In the genomic region with DNA sequence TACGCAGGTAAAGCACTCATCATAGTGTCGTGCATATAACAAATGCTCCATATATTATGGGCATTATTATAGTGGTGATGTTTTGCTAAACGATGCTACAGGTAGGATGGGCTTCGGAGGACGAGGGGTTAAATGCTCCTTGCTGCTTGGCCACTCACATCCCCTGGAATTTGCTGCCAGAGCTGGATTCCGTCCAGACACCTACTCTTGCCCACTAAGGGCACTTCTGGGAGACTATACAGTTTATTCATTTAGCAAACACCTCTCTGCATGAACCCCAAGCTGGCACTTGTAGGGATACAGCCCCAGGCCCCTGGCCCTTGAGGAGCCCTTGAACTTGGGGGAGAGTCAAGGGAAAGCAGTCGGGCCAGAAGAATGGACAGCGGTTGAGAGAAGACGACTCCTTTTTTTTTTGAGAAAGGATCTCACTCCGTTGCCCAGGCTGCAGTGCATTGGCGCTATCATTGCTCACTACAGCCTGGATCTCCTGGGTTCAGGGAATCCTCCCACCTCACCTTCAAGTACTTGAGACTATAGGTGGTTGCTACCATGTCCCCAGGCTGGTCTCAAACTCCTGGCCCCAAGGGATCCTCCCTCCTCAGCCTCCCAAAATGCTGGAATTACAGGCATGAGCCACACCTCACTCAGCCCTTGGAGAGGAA, we compare ENCODE assay signal across 8 cellular contexts. TPM values are rescaled to one million over a fixed set of nuclear protein-coding genes. Genes with fewer than 3 reads are reported as not detected.
DNase-seq lines count a peak whose midpoint lies in the region; ATAC-seq and TF ChIP-seq lines count a peak whose summit lies in the region.

No MANE protein-coding gene starts in this region.

- H3K79me2 ChIP-seq in Loucy (ENCODE audit: insufficient read depth, low read length) = peaks cover 41% of the 10 kb centered on the region

- H3K9me3 ChIP-seq in CD4-positive, CD25-positive, alpha-beta regulatory T cell (ENCODE audit: control insufficient read depth in 2 of 2, low read length in 2 of 2) = no peaks in the 10 kb centered on the region
- H3K9me3 ChIP-seq in Loucy (ENCODE audit: insufficient read depth, low read depth, low read length) (no peaks in the 10 kb centered on the region), neutrophil (no peaks in the 10 kb centered on the region), HAP-1 (no peaks in the 10 kb centered on the region)

- H3K27ac ChIP-seq in CD4-positive, CD25-positive, alpha-beta regulatory T cell (ENCODE audit: insufficient read depth, low read length, poor library complexity, severe bottlenecking) = peak overlapping the region; percentile 88
- H3K27ac ChIP-seq in neutrophil = peak overlapping the region; percentile 85

- peaks cover 42% of the 10 kb centered on the region for H3K4me1 ChIP-seq in CD4-positive, CD25-positive, alpha-beta regulatory T cell (ENCODE audit: control insufficient read depth, insufficient read depth, low read length, poor library complexity, severe bottlenecking)
- H3K4me1 ChIP-seq in Loucy (ENCODE audit: insufficient read depth, low read length, poor library complexity, severe bottlenecking) (peaks cover 30% of the 10 kb centered on the region), neutrophil (ENCODE audit: control insufficient read depth in 1 of 2, insufficient read depth in 1 of 2, low read depth in 1 of 2, low read length in 1 of 2) (peaks cover 43 to 46% of the 10 kb centered on the region in 2 experiments), HAP-1 (peaks cover 4% of the 10 kb centered on the region; the same call in 1 of the 2 replicates)

- peaks cover under 1% of the 10 kb centered on the region for H4K20me1 ChIP-seq in Loucy (ENCODE audit: insufficient read depth, low read length, poor library complexity, severe bottlenecking)

- intact Hi-C loops in dendritic cell treated with granulocyte-macrophage colony-stimulating factor and Interleukin-4, amounts not matched to agents 40 ng/mL and 50 ng/mL, for 4 days (cut with micrococcal nuclease) = loop anchor here (1.0 kb wide), 2 partner anchors 12 to 37 kb away; a partner anchor contains a TSS

- in situ Hi-C loops in HAP-1 (cut with MboI; ENCODE audit: low sequenced_read_pairs) = no loop called here

- H3K9me3 Mint-ChIP-seq in CD4-positive, CD25-positive, alpha-beta regulatory T cell = no peaks in the 10 kb centered on the region
- H3K9me3 Mint-ChIP-seq in dendritic cell treated with granulocyte-macrophage colony-stimulating factor and Interleukin-4, amounts not matched to agents 40 ng/mL and 50 ng/mL, for 4 days = no peaks in the 10 kb centered on the region

- no peaks in the 10 kb centered on the region for H3K9me2 ChIP-seq in Loucy (replicated peaks; ENCODE audit: low read depth, low read length)

- peaks cover 11 to 55% (median 27%) of the 10 kb centered on the region in 4 donors for H3K4me1 Mint-ChIP-seq in CD4-positive, CD25-positive, alpha-beta regulatory T cell
- peaks cover 52% of the 10 kb centered on the region for H3K4me1 Mint-ChIP-seq in dendritic cell treated with granulocyte-macrophage colony-stimulating factor and Interleukin-4, amounts not matched to agents 40 ng/mL and 50 ng/mL, for 4 days (ENCODE audit: low read depth)

- peaks cover 9% of the 10 kb centered on the region; the same call in 1 of the 2 replicates for H3F3A ChIP-seq in Loucy (ENCODE audit: low read depth)

- H3K4me2 ChIP-seq in Loucy (ENCODE audit: low read depth, low read length, poor library complexity, severe bottlenecking) = peak overlapping the region; percentile 40

- H3K27me3 ChIP-seq in CD4-positive, CD25-positive, alpha-beta regulatory T cell (ENCODE audit: control insufficient read depth, insufficient read depth, low read length) = no peaks in the 10 kb centered on the region
- H3K27me3 ChIP-seq in Loucy (ENCODE audit: insufficient read depth, low read length, poor library complexity, severe bottlenecking) = peaks cover 1% of the 10 kb centered on the region
- no peaks in the 10 kb centered on the region for H3K27me3 ChIP-seq in neutrophil
- no peaks in the 10 kb centered on the region for H3K27me3 ChIP-seq in HAP-1 (ENCODE audit: low read depth)

- no peak overlapping the region for H2AFZ ChIP-seq in Loucy (ENCODE audit: low read length)

- ATAC-seq in CD4-positive, CD25-positive, alpha-beta regulatory T cell (ENCODE audit: low read depth in 2 of 2) = no peak
- no peak for ATAC-seq in HG02798 (IDR thresholded peaks at IDR 0.05; ENCODE audit: poor library complexity, unreplicated experiment)

- TF ChIP-seq CTCF in Loucy (conservative IDR thresholded peaks at IDR 0.05; ENCODE audit: low read length) (no peak), neutrophil (IDR thresholded peaks at IDR 0.05) (no peak)

- peak overlapping the region; percentile 92 to 96 (median 93) for H3K4me3 Mint-ChIP-seq in CD4-positive, CD25-positive, alpha-beta regulatory T cell
- peak overlapping the region; percentile 85 for H3K4me3 Mint-ChIP-seq in dendritic cell treated with granulocyte-macrophage colony-stimulating factor and Interleukin-4, amounts not matched to agents 40 ng/mL and 50 ng/mL, for 4 days

- H3K9ac ChIP-seq in Loucy (ENCODE audit: low read depth, low read length, poor library complexity, severe bottlenecking) = peak overlapping the region; percentile 49

- no peak overlapping the region for H3K4me3 ChIP-seq in CD4-positive, CD25-positive, alpha-beta regulatory T cell (ENCODE audit: low read depth, low read length)
- H3K4me3 ChIP-seq in Loucy (ENCODE audit: low read length, poor library complexity, severe bottlenecking) = peak overlapping the region; percentile 27
- no peak overlapping the region for H3K4me3 ChIP-seq in neutrophil (ENCODE audit: low read depth in 1 of 2, low read length in 1 of 2)
- no peak overlapping the region for H3K4me3 ChIP-seq in HAP-1

- no peaks in the 10 kb centered on the region for H3K36me3 ChIP-seq in CD4-positive, CD25-positive, alpha-beta regulatory T cell (ENCODE audit: control insufficient read depth, insufficient read depth, low read length)
- no peaks in the 10 kb centered on the region for H3K36me3 ChIP-seq in Loucy (ENCODE audit: insufficient read depth, low read length)
- H3K36me3 ChIP-seq in neutrophil = no peaks in the 10 kb centered on the region
- H3K36me3 ChIP-seq in HAP-1 (replicated peaks) = no peaks in the 10 kb centered on the region; the same call in 1 of the 2 replicates

- DNase-seq in CD4-positive, CD25-positive, alpha-beta regulatory T cell = no peak
- DNase-seq in HAP-1 (ENCODE audit: low spot score in 2 of 2) = no peak
- no peak for DNase-seq in inferior parietal cortex (ENCODE audit: extremely low spot score)
- no peak for DNase-seq in H4 (ENCODE audit: low spot score)

- H3K27me3 Mint-ChIP-seq in CD4-positive, CD25-positive, alpha-beta regulatory T cell = no peaks in the 10 kb centered on the region
- H3K27me3 Mint-ChIP-seq in dendritic cell treated with granulocyte-macrophage colony-stimulating factor and Interleukin-4, amounts not matched to agents 40 ng/mL and 50 ng/mL, for 4 days = no peaks in the 10 kb centered on the region

- H3K36me3 Mint-ChIP-seq in CD4-positive, CD25-positive, alpha-beta regulatory T cell = peaks cover 5% of the 10 kb centered on the region
- H3K36me3 Mint-ChIP-seq in dendritic cell treated with granulocyte-macrophage colony-stimulating factor and Interleukin-4, amounts not matched to agents 40 ng/mL and 50 ng/mL, for 4 days (ENCODE audit: low read depth) = peaks cover 40% of the 10 kb centered on the region

- H3K27ac Mint-ChIP-seq in CD4-positive, CD25-positive, alpha-beta regulatory T cell = peak overlapping the region; percentile 73 to 95 (median 79)
- peak overlapping the region; percentile 92 for H3K27ac Mint-ChIP-seq in dendritic cell treated with granulocyte-macrophage colony-stimulating factor and Interleukin-4, amounts not matched to agents 40 ng/mL and 50 ng/mL, for 4 days

RNA-seq across cellular contexts. Expression of a gene that starts 1.2 kb away (rescaled TPM):
- 37.1 TPM for total RNA-seq in CD4-positive, CD25-positive, alpha-beta regulatory T cell
- 100 to 1,000 TPM; 223 to 248 (median 236) TPM for polyA plus RNA-seq in CD4-positive, CD25-positive, alpha-beta regulatory T cell
- 48.0 and 76.2 TPM in 2 replicates for total RNA-seq in H4 (2014; rRNA removed; shearing (Covaris generic))

RNA-seq across cellular contexts. Expression of a gene that starts 1.3 kb away (rescaled TPM):
- total RNA-seq in CD4-positive, CD25-positive, alpha-beta regulatory T cell = 5.1 TPM
- polyA plus RNA-seq in CD4-positive, CD25-positive, alpha-beta regulatory T cell = 1 to 10 TPM; 5.6 to 8.7 (median 6.4) TPM
- 3.5 and 7.5 TPM in 2 replicates for total RNA-seq in H4 (2014; rRNA removed; shearing (Covaris generic))

RNA-seq across cellular contexts. Expression of a gene that starts 4.8 kb away (rescaled TPM):
- total RNA-seq in CD4-positive, CD25-positive, alpha-beta regulatory T cell = 43.8 TPM
- 10 to 100 TPM; 26.7 to 38.6 (median 32.0) TPM for polyA plus RNA-seq in CD4-positive, CD25-positive, alpha-beta regulatory T cell
- 20.0 and 34.3 TPM in 2 replicates for total RNA-seq in H4 (2014; rRNA removed; shearing (Covaris generic))

RNA-seq across cellular contexts. Expression of a gene that starts 22.8 kb away (rescaled TPM):
- total RNA-seq in CD4-positive, CD25-positive, alpha-beta regulatory T cell = 1.8 TPM
- polyA plus RNA-seq in CD4-positive, CD25-positive, alpha-beta regulatory T cell = 1 to 10 TPM in 2 of 4 donors, under 1 TPM in 2; 0.15 to 1.0 (median 0.96) TPM
- total RNA-seq in H4 (2014; rRNA removed; shearing (Covaris generic)) = 0.06 TPM in 1 of 2 replicates, not detected in the other

RNA-seq across cellular contexts. Expression of a gene that starts 30.1 kb away (rescaled TPM):
- total RNA-seq in CD4-positive, CD25-positive, alpha-beta regulatory T cell = 17.8 TPM
- under 1 TPM in 3 of 4 donors, not detected in 1; 0.06 to 0.11 (median 0.08) TPM for polyA plus RNA-seq in CD4-positive, CD25-positive, alpha-beta regulatory T cell
- total RNA-seq in H4 (2014; rRNA removed; shearing (Covaris generic)) = 1.4 and 3.2 TPM in 2 replicates
